Comparison of ENCODE assay signal across 20 cellular contexts in the genomic region with DNA sequence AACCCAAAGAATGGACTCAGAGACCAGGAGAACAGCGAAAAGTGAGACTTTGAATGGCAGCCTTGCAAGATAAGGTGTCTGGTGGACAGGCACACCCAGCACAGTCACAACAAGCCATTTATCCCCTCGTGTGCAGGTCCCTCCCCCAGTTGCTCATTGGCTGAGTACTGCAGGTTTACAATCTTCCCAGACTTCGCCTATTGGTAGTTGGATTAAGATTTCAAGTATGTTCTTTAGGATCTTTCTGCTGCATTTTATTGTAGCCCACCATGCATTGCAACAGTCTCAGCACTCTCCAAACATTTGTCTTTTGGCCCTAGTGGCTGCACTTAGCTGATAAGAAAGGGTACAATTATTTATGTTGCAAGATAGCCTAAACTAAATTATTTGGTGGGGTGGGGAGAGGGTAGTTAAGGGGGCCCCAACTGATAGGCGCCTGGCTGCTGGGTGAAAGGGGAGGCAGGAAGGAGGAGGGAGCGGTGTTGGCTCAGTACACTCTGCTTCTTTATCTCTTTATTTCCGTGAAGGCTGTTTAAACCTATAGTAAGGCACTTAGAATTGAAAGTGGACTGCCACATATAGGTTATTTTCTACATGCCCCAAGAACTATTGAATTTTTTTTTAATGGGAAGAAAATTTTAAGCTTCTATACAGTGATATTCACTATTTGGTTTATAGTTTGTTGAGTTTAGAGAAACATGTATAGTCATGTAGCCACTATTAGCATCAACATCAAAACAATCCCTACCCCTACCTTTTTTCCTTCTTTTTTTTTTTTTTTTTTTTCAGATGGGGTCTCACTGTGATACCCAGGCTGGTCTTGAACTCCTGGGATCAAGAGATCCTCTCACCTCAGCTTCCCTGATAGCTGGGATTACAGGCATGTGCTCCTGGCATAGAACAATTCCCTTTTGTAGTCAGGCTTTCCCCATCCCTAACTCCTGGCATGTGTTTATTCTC. TPM values are rescaled to one million over a fixed set of nuclear protein-coding genes. Genes with fewer than 3 reads are reported as not detected.
DNase-seq lines count a peak whose midpoint lies in the region; ATAC-seq, FAIRE-seq and TF ChIP-seq lines count a peak whose summit lies in the region.
"Had no signal": no experiment of that assay in that cellular context is flagged by ENCODE, and none has a peak within 500 bp of the region (broad histone marks: within the 10 kb centered on the region; RNA-seq: fewer than 3 reads in every experiment).

No MANE protein-coding gene starts in this region.

- no peak overlapping the region for H3K4me3 Mint-ChIP-seq in CD4-positive, CD25-positive, alpha-beta regulatory T cell
- H3K4me3 Mint-ChIP-seq: activated CD4-positive, alpha-beta T cell treated with anti-CD3 and anti-CD28 coated beads, Interleukin-2, amount 10 ng/mL, durations not matched to agents 7 days and 5 days had no signal

- intact Hi-C loops in GM12878 (cut with micrococcal nuclease; ENCODE audit: unreplicated experiment) (loop anchor here (10.0 kb wide), 1 partner anchor 303 kb away; no protein-coding TSS in a partner anchor), body of pancreas (cut with DNase I) (no loop called here), mammary epithelial cell (cut with micrococcal nuclease) (no loop called here)

- no peak for DNase-seq in CD4-positive, CD25-positive, alpha-beta regulatory T cell
- DNase-seq in GM12878 (ENCODE audit: low read depth, low spot score) = no peak
- DNase-seq in mesendoderm = peak; percentile 18
- no peak for DNase-seq in body of pancreas
- no peak for DNase-seq in mammary epithelial cell
- DNase-seq: activated CD4-positive, alpha-beta T cell treated with anti-CD3 and anti-CD28 coated beads, Interleukin-2, amount 10 ng/mL, durations not matched to agents 7 days and 5 days; activated CD8-positive, alpha-beta memory T cell treated with anti-CD3 and anti-CD28 coated beads, Interleukin-2, amount 50 U/mL, for 48 hours; activated effector memory CD4-positive, alpha-beta T cell treated with anti-CD3 and anti-CD28 coated beads, Interleukin-2, amount 50 U/mL, for 16 hours; COR-L47; foreskin keratinocyte; IMR-90; kidney glomerular epithelial cell; MM.1S; NCI-H187 treated with DMSO at 0.1 percent for 48 hours; NCI-H446; NK-92 treated with Interleukin-12 subunit alpha and Interleukin-12 subunit beta, amount 100 ng/mL, for 24 hours had no signal

- no peak overlapping the region for H4K8ac ChIP-seq in mesendoderm (ENCODE audit: low read depth, low read length)

- no peak overlapping the region for H3K4me3 ChIP-seq in CD4-positive, CD25-positive, alpha-beta regulatory T cell (ENCODE audit: low read depth, low read length)
- H3K4me3 ChIP-seq in HEK293 (ENCODE audit: low read depth, low read length) (no peak overlapping the region), GM12878 (no peak overlapping the region), mesendoderm (ENCODE audit: low read length) (no peak overlapping the region), body of pancreas (no peak overlapping the region), mammary epithelial cell (replicated peaks in 1 of 3; ENCODE audit: insufficient read depth in 1 of 3, low read depth in 2 of 3, low read length in 3 of 3) (no peak overlapping the region)

- no peaks in the 10 kb centered on the region for H3K36me3 ChIP-seq in CD4-positive, CD25-positive, alpha-beta regulatory T cell (ENCODE audit: control insufficient read depth, insufficient read depth, low read length)
- H3K36me3 ChIP-seq in HEK293 (ENCODE audit: control insufficient read depth in 2 of 2, insufficient read depth in 1 of 2, low read length in 2 of 2) (no peaks in the 10 kb centered on the region; a peak in 1 of 3 replicates), GM12878 (ENCODE audit: control insufficient read depth in 2 of 2, insufficient read depth in 2 of 2, low read length in 1 of 2) (0 out of 4 replicates have a peak, but pooled peaks cover 0 to 2% of the 10 kb centered on the region in 2 experiments), mesendoderm (ENCODE audit: control insufficient read depth, insufficient read depth, low read length) (no peaks in the 10 kb centered on the region), body of pancreas (replicated peaks in 1 of 2; ENCODE audit: insufficient read depth in 1 of 2, low read depth in 2 of 2) (no peaks in the 10 kb centered on the region), mammary epithelial cell (ENCODE audit: insufficient read depth, low read length) (no peaks in the 10 kb centered on the region)

- no peak overlapping the region for H4K5ac ChIP-seq in mesendoderm (ENCODE audit: low read length)

- H3K56ac ChIP-seq in mesendoderm (ENCODE audit: low read length) = no peak overlapping the region

- FAIRE-seq in GM12878 (lab: Jason Lieb, UNC) = no peak
- FAIRE-seq: H1, TTC549 had no signal

- H3K4me1 Mint-ChIP-seq in CD4-positive, CD25-positive, alpha-beta regulatory T cell = peaks cover 9 to 36% (median 22%) of the 10 kb centered on the region in 4 donors
- H3K4me1 Mint-ChIP-seq: activated CD4-positive, alpha-beta T cell treated with anti-CD3 and anti-CD28 coated beads, Interleukin-2, amount 10 ng/mL, durations not matched to agents 7 days and 5 days had no signal

- in situ Hi-C loops in GM12878 (cut with MboI) (no loop called here), mammary epithelial cell (cut with MboI; ENCODE audit: low sequenced_read_pairs in 2 of 2) (no loop called here)

- H3K4me2 ChIP-seq in GM12878 (ENCODE audit: control insufficient read depth, insufficient read depth) (no peak overlapping the region), mesendoderm (ENCODE audit: low read length) (no peak overlapping the region), mammary epithelial cell (ENCODE audit: insufficient read depth, low read depth, low read length) (no peak overlapping the region)

- H2BK15ac ChIP-seq in mesendoderm (replicated peaks; ENCODE audit: low read depth) = no peak overlapping the region

- H4K20me1 ChIP-seq in GM12878 (ENCODE audit: control insufficient read depth, insufficient read depth) (no peaks in the 10 kb centered on the region), mammary epithelial cell (ENCODE audit: insufficient read depth, low read length) (no peaks in the 10 kb centered on the region)

- H3K9me3 ChIP-seq in CD4-positive, CD25-positive, alpha-beta regulatory T cell (ENCODE audit: control insufficient read depth in 2 of 2, low read length in 2 of 2) = no peaks in the 10 kb centered on the region
- no peaks in the 10 kb centered on the region for H3K9me3 ChIP-seq in HEK293 (ENCODE audit: control insufficient read depth, insufficient read depth, low read depth, low read length)
- H3K9me3 ChIP-seq in GM12878 (replicated peaks; ENCODE audit: control insufficient read depth, insufficient read depth, low read length) = no peaks in the 10 kb centered on the region
- no peaks in the 10 kb centered on the region for H3K9me3 ChIP-seq in body of pancreas
- H3K9me3 ChIP-seq in mammary epithelial cell (replicated peaks; ENCODE audit: insufficient read depth, low read length) = no peaks in the 10 kb centered on the region

- RAD21 ChIA-PET in GM12878 (lab: Charles Lee; ENCODE audit: unreplicated experiment) = no interaction called here

- H3K4ac ChIP-seq in mesendoderm (ENCODE audit: low read depth, low read length) = no peak overlapping the region

- BruUV-seq in GM12878 (replicated peaks; lab: Mats Ljungman, UMichigan) (no TSS peak), mammary epithelial cell (replicated peaks; lab: Mats Ljungman, UMichigan) (no TSS peak)

- H2AK5ac ChIP-seq in mesendoderm (ENCODE audit: low read length) = no peak overlapping the region

- 83% methylated on average over 6 of the region's 6 CpGs for WGBS in GM12878 (ENCODE audit: insufficient coverage, insufficient replicate concordance, low lambda C conversion rate, missing lambda C conversion rate)
- WGBS in mesendoderm (ENCODE audit: extremely low coverage, insufficient coverage, low lambda C conversion rate) = no CpG with 5 or more reads among the region's 6 CpGs
- WGBS in body of pancreas, 2 donors = 49 to 52% methylated on average over 6 of the region's 6 CpGs
- 87% methylated on average over 6 of the region's 6 CpGs for WGBS in mammary epithelial cell (ENCODE audit: low coverage, missing lambda C conversion rate)

- H3K9me3 Mint-ChIP-seq in CD4-positive, CD25-positive, alpha-beta regulatory T cell = peaks cover 0 to 3% (median 0%) of the 10 kb centered on the region in 7 donors
- H3K9me3 Mint-ChIP-seq: activated CD4-positive, alpha-beta T cell treated with anti-CD3 and anti-CD28 coated beads, Interleukin-2, amount 10 ng/mL, durations not matched to agents 7 days and 5 days had no signal

- H3K23ac ChIP-seq in mesendoderm (ENCODE audit: low read length) = no peak overlapping the region

- no peak for TF ChIP-seq RAD21 in GM12878 (IDR thresholded peaks at IDR 0.05; ENCODE audit: insufficient read depth, low read depth, low read length)

- POLR2A ChIA-PET in HEK293 (lab: Yijun Ruan, JAX) (no interaction called here), GM12878 (lab: Charles Lee) (interaction anchor here (0.6 to 0.7 kb wide), 4 partner anchors 54 to 818 kb away, joined by 3 to 6 read pairs (median 4); no protein-coding TSS in a partner anchor)

- H3K36me3 Mint-ChIP-seq in CD4-positive, CD25-positive, alpha-beta regulatory T cell = peaks cover 19% of the 10 kb centered on the region

- peak overlapping the region in 2 of 3 donors; percentile 39 to 53 for H3K27ac Mint-ChIP-seq in CD4-positive, CD25-positive, alpha-beta regulatory T cell
- H3K27ac Mint-ChIP-seq: activated CD4-positive, alpha-beta T cell treated with anti-CD3 and anti-CD28 coated beads, Interleukin-2, amount 10 ng/mL, durations not matched to agents 7 days and 5 days had no signal

- no peak overlapping the region for H3K27ac ChIP-seq in CD4-positive, CD25-positive, alpha-beta regulatory T cell (ENCODE audit: insufficient read depth, low read length, poor library complexity, severe bottlenecking)
- no peak overlapping the region for H3K27ac ChIP-seq in HEK293 (ENCODE audit: extremely low read depth, low read depth, low read length)
- H3K27ac ChIP-seq in GM12878 (ENCODE audit: control insufficient read depth, insufficient read depth) = no peak overlapping the region
- no peak overlapping the region for H3K27ac ChIP-seq in mesendoderm (ENCODE audit: low read depth, low read length)
- H3K27ac ChIP-seq in body of pancreas = no peak overlapping the region
- H3K27ac ChIP-seq in mammary epithelial cell (ENCODE audit: insufficient read depth, low read depth, low read length) = no peak overlapping the region
- H3K27ac ChIP-seq: foreskin keratinocyte had no signal

- H3K79me1 ChIP-seq in mesendoderm (ENCODE audit: low read length) = peaks cover 5% of the 10 kb centered on the region

- H2BK120ac ChIP-seq in mesendoderm (ENCODE audit: low read depth, low read length) = no peak overlapping the region

- H2BK5ac ChIP-seq in mesendoderm (ENCODE audit: low read length) = no peak overlapping the region

- no peaks in the 10 kb centered on the region for H3K27me3 Mint-ChIP-seq in CD4-positive, CD25-positive, alpha-beta regulatory T cell
- H3K27me3 Mint-ChIP-seq: activated CD4-positive, alpha-beta T cell treated with anti-CD3 and anti-CD28 coated beads, Interleukin-2, amount 10 ng/mL, durations not matched to agents 7 days and 5 days had no signal

- no peak for TF ChIP-seq EP300 in GM12878 (IDR thresholded peaks at IDR 0.05; ENCODE audit: borderline replicate concordance in 1 of 2, control insufficient read depth in 1 of 2, low read depth in 2 of 2, low read length in 2 of 2)

- TF ChIP-seq CTCF in HEK293 (tag by site-specific recombination; IDR thresholded peaks at IDR 0.05) (no peak), GM12878 (IDR thresholded peaks at IDR 0.05 in 2 of 3, conservative IDR thresholded peaks at IDR 0.05 in 1 of 3; ENCODE audit: control insufficient read depth in 2 of 3, extremely low read depth in 1 of 3, insufficient read depth in 1 of 3, low read depth in 3 of 3, low read length in 3 of 3) (no peak), body of pancreas (IDR thresholded peaks at IDR 0.05) (no peak), mammary epithelial cell (conservative IDR thresholded peaks at IDR 0.05 in 1 of 2, IDR thresholded peaks at IDR 0.05 in 1 of 2; ENCODE audit: extremely low read depth in 1 of 2, insufficient read depth in 1 of 2, low read depth in 1 of 2, low read length in 2 of 2) (no peak)

- CTCF ChIA-PET in HEK293 (lab: Yijun Ruan, JAX) (interaction anchor here (0.6 to 0.7 kb wide), 2 partner anchors 33 to 169 kb away, joined by 3 read pairs; no protein-coding TSS in a partner anchor), GM12878 (lab: Yijun Ruan, JAX) (no interaction called here), mammary epithelial cell (lab: Charles Lee; ENCODE audit: low non-redundant PET) (no interaction called here)

- dilution Hi-C loops in mammary epithelial cell (cut with HindIII; ENCODE audit: low sequenced_read_pairs) = loop anchor here (5.0 kb wide), 1 partner anchor 35 kb away; no protein-coding TSS in a partner anchor

- no peak for ATAC-seq in CD4-positive, CD25-positive, alpha-beta regulatory T cell (ENCODE audit: low read depth in 2 of 2)
- ATAC-seq in GM12878 (peak; percentile 33), HG02973 (IDR thresholded peaks at IDR 0.05; ENCODE audit: unreplicated experiment) (no peak), body of pancreas (no peak)
- ATAC-seq: foreskin keratinocyte had no signal

- no peaks in the 10 kb centered on the region for H3K4me1 ChIP-seq in CD4-positive, CD25-positive, alpha-beta regulatory T cell (ENCODE audit: control insufficient read depth, insufficient read depth, low read length, poor library complexity, severe bottlenecking)
- H3K4me1 ChIP-seq in HEK293 (ENCODE audit: control insufficient read depth, insufficient read depth, low read length) = 0 out of 2 replicates have a peak, but pooled peaks cover 3% of the 10 kb centered on the region
- H3K4me1 ChIP-seq in GM12878 (ENCODE audit: control insufficient read depth, insufficient read depth, low read length) = no peaks in the 10 kb centered on the region
- no peaks in the 10 kb centered on the region for H3K4me1 ChIP-seq in mesendoderm (ENCODE audit: control insufficient read depth, low read depth, low read length)
- H3K4me1 ChIP-seq in body of pancreas = peaks cover 22% of the 10 kb centered on the region
- H3K4me1 ChIP-seq in mammary epithelial cell (ENCODE audit: insufficient read depth, low read length) = no peaks in the 10 kb centered on the region
- H3K4me1 ChIP-seq: foreskin keratinocyte had no signal

- no peak overlapping the region for H3K9ac ChIP-seq in GM12878 (ENCODE audit: control insufficient read depth, insufficient read depth, low read length)
- no peak overlapping the region for H3K9ac ChIP-seq in mesendoderm (ENCODE audit: low read length)
- no peak overlapping the region for H3K9ac ChIP-seq in mammary epithelial cell (ENCODE audit: insufficient read depth, low read length)

- SMC1A ChIA-PET in GM12878 (lab: Charles Lee; ENCODE audit: uncharacterized antibody, unreplicated experiment) = no interaction called here

- H2AFZ ChIP-seq in GM12878 (ENCODE audit: control insufficient read depth, low read depth, low read length) (no peak overlapping the region), mammary epithelial cell (ENCODE audit: low read depth, low read length) (no peak overlapping the region)

- H3K27me3 ChIP-seq in CD4-positive, CD25-positive, alpha-beta regulatory T cell (ENCODE audit: control insufficient read depth, insufficient read depth, low read length) = no peaks in the 10 kb centered on the region
- no peaks in the 10 kb centered on the region for H3K27me3 ChIP-seq in GM12878 (replicated peaks in 1 of 2; ENCODE audit: control insufficient read depth in 2 of 2, insufficient read depth in 2 of 2, low read length in 1 of 2)
- H3K27me3 ChIP-seq in mesendoderm (ENCODE audit: insufficient read depth, low read length, poor library complexity) = no peaks in the 10 kb centered on the region
- no peaks in the 10 kb centered on the region for H3K27me3 ChIP-seq in body of pancreas
- H3K27me3 ChIP-seq in mammary epithelial cell (ENCODE audit: insufficient read depth, low read length) = no peaks in the 10 kb centered on the region
- H3K27me3 ChIP-seq: foreskin keratinocyte had no signal

- no peak overlapping the region for H3K18ac ChIP-seq in mesendoderm (ENCODE audit: low read length)

- no peak for TF ChIP-seq POLR2A in GM12878 (IDR thresholded peaks at IDR 0.05; ENCODE audit: low read depth, low read length)
- TF ChIP-seq POLR2A in body of pancreas (IDR thresholded peaks at IDR 0.05) = no peak

- H3K79me2 ChIP-seq in GM12878 (ENCODE audit: control insufficient read depth, insufficient read depth, low read length) (peaks cover 3% of the 10 kb centered on the region), mesendoderm (ENCODE audit: control insufficient read depth, insufficient read depth, low read length) (no peaks in the 10 kb centered on the region), mammary epithelial cell (ENCODE audit: insufficient read depth, low read length) (peaks cover 52% of the 10 kb centered on the region)

RNA-seq across cellular contexts. Expression of gene GUSB, which starts 54.2 kb away (rescaled TPM):
- 39.9 TPM for total RNA-seq in CD4-positive, CD25-positive, alpha-beta regulatory T cell
- 10 to 100 TPM; 43.6 to 66.4 (median 57.1) TPM for polyA plus RNA-seq in CD4-positive, CD25-positive, alpha-beta regulatory T cell
- total RNA-seq in GM12878 (2013; cell fraction: nucleolus; rRNA removed) = 93.0 and 95.2 TPM in 2 replicates
- 23.2 and 26.9 TPM in 2 replicates for total RNA-seq in GM12878 (2014; rRNA removed)
- total RNA-seq in GM12878 (2014; rRNA removed; fragmentation: Illumina TruSeq; extraction: Trizol) = 25.2 and 28.4 TPM in 2 replicates
- 50.0 and 54.3 TPM in 2 replicates for total RNA-seq in GM12878 (2021)
- polyA plus RNA-seq in GM12878 (2011; ENCODE audit: low read depth) = 29.7 TPM
- polyA plus RNA-seq in GM12878 (2011; rRNA removed) = 31.4 and 52.3 TPM in 2 replicates
- polyA plus RNA-seq in GM12878 (2011; cell fraction: cytosol; rRNA removed) = 70.7 and 75.8 TPM in 2 replicates
- polyA plus RNA-seq in GM12878 (2011; cell fraction: nucleus; rRNA removed) = 222 and 247 TPM in 2 replicates
- 40.4 and 49.6 TPM in 2 replicates for polyA plus RNA-seq in GM12878 (2012)
- polyA plus RNA-seq in GM12878 (2014; fragmentation: Illumina TruSeq; extraction: Trizol) = 28.1 and 39.5 TPM in 2 replicates
- polyA plus RNA-seq in GM12878 (2014; fragmentation: Nextera tagmentation; extraction: Ambion mirVana) = 10 to 100 TPM in 1 of 2 experiments, 1 to 10 TPM in 1; 9.8 to 19.6 TPM
- polyA plus RNA-seq in GM12878 (2014; rRNA removed) = 51.2 and 55.9 TPM in 2 replicates
- 10 to 100 TPM; 65.5 to 71.2 TPM for polyA plus RNA-seq in GM12878 (2016; fragmentation: Nextera tagmentation; extraction: Ambion mirVana)
- 63.3 and 69.8 TPM in 2 replicates for polyA minus RNA-seq in GM12878 (2011; rRNA and poly(A)+ RNA removed)
- polyA minus RNA-seq in GM12878 (2011; cell fraction: cytosol; rRNA and poly(A)+ RNA removed) = 25.1 and 39.0 TPM in 2 replicates
- 31.4 and 59.3 TPM in 2 replicates for polyA minus RNA-seq in GM12878 (2011; cell fraction: nucleus; rRNA and poly(A)+ RNA removed)
- polyA plus RNA-seq in mesendoderm (2013, experiment 1 of 2) = 22.4 TPM
- 20.8 TPM for polyA plus RNA-seq in mesendoderm (2013, experiment 2 of 2)
- 10 to 100 TPM; 27.0 to 50.8 TPM for total RNA-seq in body of pancreas
- 10 to 100 TPM; 13.3 to 22.4 TPM for total RNA-seq in mammary epithelial cell
- polyA plus RNA-seq in mammary epithelial cell = 30.4 TPM
- 29.6 TPM for polyA minus RNA-seq in mammary epithelial cell

RNA-seq across cellular contexts. Expression of gene VKORC1L1, which starts 54.9 kb away (rescaled TPM):
- 5.5 TPM for total RNA-seq in CD4-positive, CD25-positive, alpha-beta regulatory T cell
- polyA plus RNA-seq in CD4-positive, CD25-positive, alpha-beta regulatory T cell = 1 to 10 TPM; 3.7 to 4.0 (median 3.8) TPM
- 13.4 and 14.5 TPM in 2 replicates for total RNA-seq in GM12878 (2013; cell fraction: nucleolus; rRNA removed)
- 8.6 and 9.1 TPM in 2 replicates for total RNA-seq in GM12878 (2014; rRNA removed)
- total RNA-seq in GM12878 (2014; rRNA removed; fragmentation: Illumina TruSeq; extraction: Trizol) = 7.8 and 8.0 TPM in 2 replicates
- 15.0 and 16.1 TPM in 2 replicates for total RNA-seq in GM12878 (2021)
- 2.6 TPM for polyA plus RNA-seq in GM12878 (2011; ENCODE audit: low read depth)
- 17.4 and 17.5 TPM in 2 replicates for polyA plus RNA-seq in GM12878 (2011; rRNA removed)
- polyA plus RNA-seq in GM12878 (2011; cell fraction: cytosol; rRNA removed) = 8.1 and 9.4 TPM in 2 replicates
- polyA plus RNA-seq in GM12878 (2011; cell fraction: nucleus; rRNA removed) = 3.0 and 3.4 TPM in 2 replicates
- polyA plus RNA-seq in GM12878 (2012) = 5.6 and 7.6 TPM in 2 replicates
- polyA plus RNA-seq in GM12878 (2014; fragmentation: Illumina TruSeq; extraction: Trizol) = 15.6 and 18.1 TPM in 2 replicates
- 1 to 10 TPM; 3.3 to 4.7 TPM for polyA plus RNA-seq in GM12878 (2014; fragmentation: Nextera tagmentation; extraction: Ambion mirVana)
- polyA plus RNA-seq in GM12878 (2014; rRNA removed) = 10.9 and 15.2 TPM in 2 replicates
- 10 to 100 TPM in 1 of 2 experiments, 1 to 10 TPM in 1; 9.8 to 18.8 TPM for polyA plus RNA-seq in GM12878 (2016; fragmentation: Nextera tagmentation; extraction: Ambion mirVana)
- polyA minus RNA-seq in GM12878 (2011; rRNA and poly(A)+ RNA removed) = 14.2 and 15.4 TPM in 2 replicates
- polyA minus RNA-seq in GM12878 (2011; cell fraction: cytosol; rRNA and poly(A)+ RNA removed) = 8.3 and 8.8 TPM in 2 replicates
- 1.3 and 3.8 TPM in 2 replicates for polyA minus RNA-seq in GM12878 (2011; cell fraction: nucleus; rRNA and poly(A)+ RNA removed)
- 39.3 TPM for polyA plus RNA-seq in mesendoderm (2013, experiment 1 of 2)
- polyA plus RNA-seq in mesendoderm (2013, experiment 2 of 2) = 40.9 TPM
- 10 to 100 TPM in 1 of 2 donors, 1 to 10 TPM in 1; 9.9 to 18.8 TPM for total RNA-seq in body of pancreas
- 10 to 100 TPM; 15.3 to 22.1 TPM for total RNA-seq in mammary epithelial cell
- polyA plus RNA-seq in mammary epithelial cell = 10.2 TPM
- 15.4 TPM for polyA minus RNA-seq in mammary epithelial cell
